Comparison of ENCODE assay signal across 15 cellular contexts in genomic region chr11:121514401-121514981, GRCh38.
DNase-seq lines count a peak whose midpoint lies in the region; ATAC-seq, FAIRE-seq and TF ChIP-seq lines count a peak whose summit lies in the region.
"Had no signal": no experiment of that assay in that cellular context is flagged by ENCODE, and none has a peak within 500 bp of the region (broad histone marks: within the 10 kb centered on the region; RNA-seq: fewer than 3 reads in every experiment).

No MANE protein-coding gene starts in this region.

- H3K9me3 ChIP-seq in KOPT-K1 (ENCODE audit: insufficient read depth, low read length, poor library complexity, severe bottlenecking) = no peaks in the 10 kb centered on the region

- DNase-seq in activated CD4-positive, alpha-beta T cell treated with anti-CD3 and anti-CD28 coated beads, Interleukin-2, amount 10 ng/mL, durations not matched to agents 24 days and 14 days = peak; percentile 51
- no peak for DNase-seq in activated CD4-positive, alpha-beta T cell treated with anti-CD3 and anti-CD28 coated beads for 1 hour
- DNase-seq in WTC11 (ENCODE audit: low spot score) = no peak
- DNase-seq in natural killer cell = peak; percentile 22
- DNase-seq in H54 (ENCODE audit: insufficient read length, low spot score) = no peak
- DNase-seq in NCI-H2171 (lab: John Stamatoyannopoulos, UW) = no peak
- DNase-seq: effector memory CD4-positive, alpha-beta T cell; foreskin melanocyte; PC-9; WERI-Rb-1 had no signal

- CTCF ChIA-PET in WTC11 (lab: Charles Lee) = no interaction called here

- peaks cover 40% of the 10 kb centered on the region for H3K36me3 ChIP-seq in KOPT-K1 (ENCODE audit: insufficient read depth, low read length)
- H3K36me3 ChIP-seq: cardiac muscle cell, WERI-Rb-1 had no signal

- H3K36me3 Mint-ChIP-seq in activated CD4-positive, alpha-beta T cell treated with anti-CD3 and anti-CD28 coated beads, Interleukin-2, amount 10 ng/mL, durations not matched to agents 24 days and 14 days (ENCODE audit: low read depth) = peaks cover 72% of the 10 kb centered on the region
- H3K36me3 Mint-ChIP-seq in WTC11 (peaks cover 51% of the 10 kb centered on the region), natural killer cell (peaks cover 29% of the 10 kb centered on the region)

- intact Hi-C loops in activated CD4-positive, alpha-beta T cell treated with anti-CD3 and anti-CD28 coated beads, Interleukin-2, amount 10 ng/mL, durations not matched to agents 24 days and 14 days (cut with micrococcal nuclease) = no loop called here
- intact Hi-C loops in natural killer cell (cut with micrococcal nuclease) = loop anchor here (1.0 to 2.0 kb wide), 4 partner anchors 29 to 61 kb away; no protein-coding TSS in a partner anchor

- FAIRE-seq in H54 (lab: Jason Lieb, UNC) = no peak

- H3K27ac ChIP-seq in KOPT-K1 (ENCODE audit: low read depth, low read length, poor library complexity, severe bottlenecking) = peak overlapping the region; percentile 30
- H3K27ac ChIP-seq: cardiac muscle cell, PC-9, WERI-Rb-1 had no signal

- ATAC-seq in WTC11 = no peak; the same call in 1 of the 2 replicates
- peak; percentile 68 to 79 (median 73) for ATAC-seq in natural killer cell
- ATAC-seq in GM18520 (IDR thresholded peaks at IDR 0.05; ENCODE audit: unreplicated experiment) = no peak

- no peak overlapping the region for H3K27ac Mint-ChIP-seq in activated CD4-positive, alpha-beta T cell treated with anti-CD3 and anti-CD28 coated beads, Interleukin-2, amount 10 ng/mL, durations not matched to agents 24 days and 14 days
- H3K27ac Mint-ChIP-seq in WTC11 (0 out of 2 replicates have a peak overlapping the region, but pooled peaks have one; percentile 32), natural killer cell (peak overlapping the region; percentile 95)
- H3K27ac Mint-ChIP-seq: activated T-helper 2 cell treated with anti-CD3 and anti-CD28 coated beads, Interferon-gamma antibody, Interleukin-2, Interleukin-4, amounts not matched to agents 10 μg/mL and 5 μg/mL and 100 μg/mL, durations not matched to agents 14 hours and 24 hours and 36 hours; memory B cell had no signal

- TF ChIP-seq CTCF in WTC11 (IDR thresholded peaks at IDR 0.05) (no peak), natural killer cell (IDR thresholded peaks at IDR 0.05) (no peak)

- no peaks in the 10 kb centered on the region for H3K9me3 Mint-ChIP-seq in activated CD4-positive, alpha-beta T cell treated with anti-CD3 and anti-CD28 coated beads, Interleukin-2, amount 10 ng/mL, durations not matched to agents 24 days and 14 days
- H3K9me3 Mint-ChIP-seq in WTC11 (no peaks in the 10 kb centered on the region), natural killer cell (no peaks in the 10 kb centered on the region)
- H3K9me3 Mint-ChIP-seq: activated T-helper 2 cell treated with anti-CD3 and anti-CD28 coated beads, Interferon-gamma antibody, Interleukin-2, Interleukin-4, amounts not matched to agents 10 μg/mL and 5 μg/mL and 100 μg/mL, durations not matched to agents 14 hours and 24 hours and 36 hours; memory B cell had no signal

- no peak for TF ChIP-seq POLR2A in H54 (IDR thresholded peaks at IDR 0.05; ENCODE audit: low read depth, low read length)

- H3K27me3 Mint-ChIP-seq in activated CD4-positive, alpha-beta T cell treated with anti-CD3 and anti-CD28 coated beads, Interleukin-2, amount 10 ng/mL, durations not matched to agents 24 days and 14 days = no peaks in the 10 kb centered on the region
- H3K27me3 Mint-ChIP-seq in WTC11 (ENCODE audit: low read depth) = no peaks in the 10 kb centered on the region
- no peaks in the 10 kb centered on the region for H3K27me3 Mint-ChIP-seq in natural killer cell (ENCODE audit: low read depth in 2 of 2)
- H3K27me3 Mint-ChIP-seq: memory B cell had no signal

- peaks cover 40% of the 10 kb centered on the region for H3K4me1 Mint-ChIP-seq in activated CD4-positive, alpha-beta T cell treated with anti-CD3 and anti-CD28 coated beads, Interleukin-2, amount 10 ng/mL, durations not matched to agents 24 days and 14 days
- H3K4me1 Mint-ChIP-seq in WTC11 (no peaks in the 10 kb centered on the region), natural killer cell (peaks cover 72 to 78% of the 10 kb centered on the region in 2 donors)

- H3K4me3 Mint-ChIP-seq in activated CD4-positive, alpha-beta T cell treated with anti-CD3 and anti-CD28 coated beads, Interleukin-2, amount 10 ng/mL, durations not matched to agents 24 days and 14 days = no peak overlapping the region
- H3K4me3 Mint-ChIP-seq in WTC11 (no peak overlapping the region), natural killer cell (peak overlapping the region; percentile 64)
- H3K4me3 Mint-ChIP-seq: memory B cell had no signal

- POLR2A ChIA-PET in WTC11 (lab: Charles Lee) = interaction anchor here (0.6 kb wide), 1 partner anchor 28 kb away, joined by 8 read pairs; no protein-coding TSS in a partner anchor

TF ChIP-seq in WTC11, 78 proteins besides CTCF, POLR2A, EP300 and RAD21:
- TF ChIP-seq NR3C1 (CRISPR knock-in tag; conservative IDR thresholded peaks at IDR 0.05; ENCODE audit: low read depth) = no peak

Comparison
In these comparisons a context has a peak if more than half of its experiments do, and no peak if none do; other contexts are left out.
1. DNase-seq: peak in activated CD4-positive, alpha-beta T cell treated with anti-CD3 and anti-CD28 coated beads, Interleukin-2, amount 10 ng/mL, durations not matched to agents 24 days and 14 days (single experiment) and natural killer cell (single experiment); none in activated CD4-positive, alpha-beta T cell treated with anti-CD3 and anti-CD28 coated beads for 1 hour (single experiment), WTC11 (single experiment), H54 (single experiment) and NCI-H2171 (single experiment).
2. ATAC-seq: peak in natural killer cell (3 of 3); none in WTC11 (single experiment) and GM18520 (single experiment).